In the genomic region with DNA sequence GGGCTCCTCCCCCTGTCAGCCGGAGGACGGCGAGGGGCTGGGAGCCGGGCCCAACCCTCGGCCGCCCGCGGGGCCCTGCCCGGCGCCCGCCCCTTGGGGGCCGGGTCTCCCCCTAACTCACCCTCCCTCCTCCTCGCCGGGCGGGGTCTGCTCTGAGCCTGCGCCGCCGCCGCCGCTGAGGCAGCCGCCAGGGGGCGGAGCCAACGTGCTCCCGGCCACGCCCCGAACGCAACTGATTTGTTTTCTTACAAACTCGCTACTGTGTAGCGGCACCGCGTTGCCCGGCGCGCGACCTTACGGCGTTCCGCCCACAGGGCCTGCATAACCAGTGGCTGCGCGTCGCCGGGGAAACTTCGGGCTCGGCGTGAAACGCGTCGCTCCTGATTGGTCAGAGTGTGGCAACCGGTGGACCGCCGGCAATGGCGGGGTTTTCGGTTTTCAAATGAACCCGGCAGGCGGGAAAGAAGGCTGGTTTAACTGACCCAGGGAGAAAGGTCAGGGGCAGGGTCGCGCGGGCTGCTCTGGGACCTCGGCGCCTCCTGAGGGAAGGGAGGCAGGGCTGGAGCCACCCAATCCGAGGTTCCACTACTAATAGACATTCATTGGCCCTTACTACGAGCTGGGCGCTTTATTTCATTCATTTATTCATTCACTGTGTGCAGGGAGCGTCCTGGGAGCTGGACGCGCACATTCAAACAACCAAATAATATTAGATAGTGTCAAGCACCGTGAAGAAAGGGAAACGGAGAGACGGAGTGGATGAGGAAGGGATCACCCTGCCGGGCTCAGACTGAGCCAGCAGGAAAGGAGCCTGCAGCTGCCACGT, we compare ENCODE assay signal across 1 cellular context.
TF ChIP-seq lines count a peak whose summit lies in the region.

A gene (minus strand): TSS at position 154 of the 826 bp plus-strand sequence. CDS start 326 bp downstream, outside the sequence.

TF ChIP-seq in HEK293, 187 proteins besides CTCF, POLR2A, EP300 and RAD21 (continued from another document and continues in another):
- TF ChIP-seq, protein P1, sequence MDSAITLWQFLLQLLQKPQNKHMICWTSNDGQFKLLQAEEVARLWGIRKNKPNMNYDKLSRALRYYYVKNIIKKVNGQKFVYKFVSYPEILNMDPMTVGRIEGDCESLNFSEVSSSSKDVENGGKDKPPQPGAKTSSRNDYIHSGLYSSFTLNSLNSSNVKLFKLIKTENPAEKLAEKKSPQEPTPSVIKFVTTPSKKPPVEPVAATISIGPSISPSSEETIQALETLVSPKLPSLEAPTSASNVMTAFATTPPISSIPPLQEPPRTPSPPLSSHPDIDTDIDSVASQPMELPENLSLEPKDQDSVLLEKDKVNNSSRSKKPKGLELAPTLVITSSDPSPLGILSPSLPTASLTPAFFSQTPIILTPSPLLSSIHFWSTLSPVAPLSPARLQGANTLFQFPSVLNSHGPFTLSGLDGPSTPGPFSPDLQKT (IDR thresholded peaks at IDR 0.05; ENCODE audit: borderline replicate concordance, low read depth, low read length), result no peak
- TF ChIP-seq TRIM28 (IDR thresholded peaks at IDR 0.05; ENCODE audit: borderline replicate concordance, low read length) (no peak), ZNF292 (tag by site-specific recombination; IDR thresholded peaks at IDR 0.05; ENCODE audit: borderline replicate concordance, low read depth) (no peak), ZNF366 (tag by site-specific recombination; conservative IDR thresholded peaks at IDR 0.05) (peak; percentile 84), ZNF266 (tag by site-specific recombination; IDR thresholded peaks at IDR 0.05; ENCODE audit: low read depth) (no peak), ZNF626 (tag by site-specific recombination; IDR thresholded peaks at IDR 0.05) (no peak), ZBTB17 (tag by site-specific recombination; IDR thresholded peaks at IDR 0.05) (peak; percentile 80), ZNF19 (tag by site-specific recombination; IDR thresholded peaks at IDR 0.05; ENCODE audit: low read depth) (no peak), ZNF571 (tag by site-specific recombination; IDR thresholded peaks at IDR 0.05) (no peak), ZNF549 (tag by site-specific recombination; IDR thresholded peaks at IDR 0.05) (no peak), ZNF155 (tag by site-specific recombination; IDR thresholded peaks at IDR 0.05) (no peak), EGR2 (tag by site-specific recombination; IDR thresholded peaks at IDR 0.05; ENCODE audit: low read depth) (0 out of 2 replicates have a peak, but pooled peaks have one; percentile 34), GFI1B (tag by site-specific recombination; IDR thresholded peaks at IDR 0.05) (no peak), ZNF776 (tag by site-specific recombination; IDR thresholded peaks at IDR 0.05; ENCODE audit: borderline replicate concordance) (no peak), ZBTB7A (tag by site-specific recombination; IDR thresholded peaks at IDR 0.05; ENCODE audit: low read depth) (peak; percentile 73; the same call in 1 of the 2 replicates), ZNF777 (tag by site-specific recombination; IDR thresholded peaks at IDR 0.05; ENCODE audit: borderline replicate concordance) (no peak), ZFP41 (tag by site-specific recombination; IDR thresholded peaks at IDR 0.05; ENCODE audit: borderline replicate concordance) (no peak), ZNF404 (tag by site-specific recombination; IDR thresholded peaks at IDR 0.05) (no peak), KLF1 (tag by site-specific recombination; IDR thresholded peaks at IDR 0.05) (peak; percentile 40; the same call in 1 of the 2 replicates), ZNF202 (tag by site-specific recombination; IDR thresholded peaks at IDR 0.05; ENCODE audit: borderline replicate concordance) (no peak), ZFP37 (tag by site-specific recombination; IDR thresholded peaks at IDR 0.05) (peak; percentile 37; the same call in 1 of the 2 replicates), ZBTB1 (tag by site-specific recombination; IDR thresholded peaks at IDR 0.05) (no peak), ZFP69B (tag by site-specific recombination; IDR thresholded peaks at IDR 0.05) (peak; percentile 40; the same call in 1 of the 2 replicates), GLIS2 (tag by site-specific recombination; IDR thresholded peaks at IDR 0.05) (no peak), SP7 (tag by site-specific recombination; IDR thresholded peaks at IDR 0.05) (peak; percentile 84), ZNF157 (tag by site-specific recombination; IDR thresholded peaks at IDR 0.05) (no peak), ZNF610 (tag by site-specific recombination; IDR thresholded peaks at IDR 0.05; ENCODE audit: borderline replicate concordance) (no peak; the same call in 1 of the 2 replicates), ZNF76 (tag by site-specific recombination; IDR thresholded peaks at IDR 0.05; ENCODE audit: borderline replicate concordance, low read depth) (peak; percentile 68; the same call in 1 of the 2 replicates), GLI2 (tag by site-specific recombination; IDR thresholded peaks at IDR 0.05; ENCODE audit: borderline replicate concordance, low read depth) (no peak), ZNF660 (tag by site-specific recombination; IDR thresholded peaks at IDR 0.05) (no peak), ZNF433 (tag by site-specific recombination; IDR thresholded peaks at IDR 0.05; ENCODE audit: low read depth) (no peak), ZNF623 (tag by site-specific recombination; IDR thresholded peaks at IDR 0.05) (no peak; the same call in 1 of the 2 replicates), MEIS1 (CRISPR knock-in tag; IDR thresholded peaks at IDR 0.05; ENCODE audit: borderline replicate concordance) (no peak)
- TF ChIP-seq, protein P2, sequence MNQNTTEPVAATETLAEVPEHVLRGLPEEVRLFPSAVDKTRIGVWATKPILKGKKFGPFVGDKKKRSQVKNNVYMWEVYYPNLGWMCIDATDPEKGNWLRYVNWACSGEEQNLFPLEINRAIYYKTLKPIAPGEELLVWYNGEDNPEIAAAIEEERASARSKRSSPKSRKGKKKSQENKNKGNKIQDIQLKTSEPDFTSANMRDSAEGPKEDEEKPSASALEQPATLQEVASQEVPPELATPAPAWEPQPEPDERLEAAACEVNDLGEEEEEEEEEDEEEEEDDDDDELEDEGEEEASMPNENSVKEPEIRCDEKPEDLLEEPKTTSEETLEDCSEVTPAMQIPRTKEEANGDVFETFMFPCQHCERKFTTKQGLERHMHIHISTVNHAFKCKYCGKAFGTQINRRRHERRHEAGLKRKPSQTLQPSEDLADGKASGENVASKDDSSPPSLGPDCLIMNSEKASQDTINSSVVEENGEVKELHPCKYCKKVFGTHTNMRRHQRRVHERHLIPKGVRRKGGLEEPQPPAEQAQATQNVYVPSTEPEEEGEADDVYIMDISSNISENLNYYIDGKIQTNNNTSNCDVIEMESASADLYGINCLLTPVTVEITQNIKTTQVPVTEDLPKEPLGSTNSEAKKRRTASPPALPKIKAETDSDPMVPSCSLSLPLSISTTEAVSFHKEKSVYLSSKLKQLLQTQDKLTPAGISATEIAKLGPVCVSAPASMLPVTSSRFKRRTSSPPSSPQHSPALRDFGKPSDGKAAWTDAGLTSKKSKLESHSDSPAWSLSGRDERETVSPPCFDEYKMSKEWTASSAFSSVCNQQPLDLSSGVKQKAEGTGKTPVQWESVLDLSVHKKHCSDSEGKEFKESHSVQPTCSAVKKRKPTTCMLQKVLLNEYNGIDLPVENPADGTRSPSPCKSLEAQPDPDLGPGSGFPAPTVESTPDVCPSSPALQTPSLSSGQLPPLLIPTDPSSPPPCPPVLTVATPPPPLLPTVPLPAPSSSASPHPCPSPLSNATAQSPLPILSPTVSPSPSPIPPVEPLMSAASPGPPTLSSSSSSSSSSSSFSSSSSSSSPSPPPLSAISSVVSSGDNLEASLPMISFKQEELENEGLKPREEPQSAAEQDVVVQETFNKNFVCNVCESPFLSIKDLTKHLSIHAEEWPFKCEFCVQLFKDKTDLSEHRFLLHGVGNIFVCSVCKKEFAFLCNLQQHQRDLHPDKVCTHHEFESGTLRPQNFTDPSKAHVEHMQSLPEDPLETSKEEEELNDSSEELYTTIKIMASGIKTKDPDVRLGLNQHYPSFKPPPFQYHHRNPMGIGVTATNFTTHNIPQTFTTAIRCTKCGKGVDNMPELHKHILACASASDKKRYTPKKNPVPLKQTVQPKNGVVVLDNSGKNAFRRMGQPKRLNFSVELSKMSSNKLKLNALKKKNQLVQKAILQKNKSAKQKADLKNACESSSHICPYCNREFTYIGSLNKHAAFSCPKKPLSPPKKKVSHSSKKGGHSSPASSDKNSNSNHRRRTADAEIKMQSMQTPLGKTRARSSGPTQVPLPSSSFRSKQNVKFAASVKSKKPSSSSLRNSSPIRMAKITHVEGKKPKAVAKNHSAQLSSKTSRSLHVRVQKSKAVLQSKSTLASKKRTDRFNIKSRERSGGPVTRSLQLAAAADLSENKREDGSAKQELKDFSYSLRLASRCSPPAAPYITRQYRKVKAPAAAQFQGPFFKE (tag by site-specific recombination; IDR thresholded peaks at IDR 0.05; ENCODE audit: borderline replicate concordance), result no peak
- TF ChIP-seq, protein P3, sequence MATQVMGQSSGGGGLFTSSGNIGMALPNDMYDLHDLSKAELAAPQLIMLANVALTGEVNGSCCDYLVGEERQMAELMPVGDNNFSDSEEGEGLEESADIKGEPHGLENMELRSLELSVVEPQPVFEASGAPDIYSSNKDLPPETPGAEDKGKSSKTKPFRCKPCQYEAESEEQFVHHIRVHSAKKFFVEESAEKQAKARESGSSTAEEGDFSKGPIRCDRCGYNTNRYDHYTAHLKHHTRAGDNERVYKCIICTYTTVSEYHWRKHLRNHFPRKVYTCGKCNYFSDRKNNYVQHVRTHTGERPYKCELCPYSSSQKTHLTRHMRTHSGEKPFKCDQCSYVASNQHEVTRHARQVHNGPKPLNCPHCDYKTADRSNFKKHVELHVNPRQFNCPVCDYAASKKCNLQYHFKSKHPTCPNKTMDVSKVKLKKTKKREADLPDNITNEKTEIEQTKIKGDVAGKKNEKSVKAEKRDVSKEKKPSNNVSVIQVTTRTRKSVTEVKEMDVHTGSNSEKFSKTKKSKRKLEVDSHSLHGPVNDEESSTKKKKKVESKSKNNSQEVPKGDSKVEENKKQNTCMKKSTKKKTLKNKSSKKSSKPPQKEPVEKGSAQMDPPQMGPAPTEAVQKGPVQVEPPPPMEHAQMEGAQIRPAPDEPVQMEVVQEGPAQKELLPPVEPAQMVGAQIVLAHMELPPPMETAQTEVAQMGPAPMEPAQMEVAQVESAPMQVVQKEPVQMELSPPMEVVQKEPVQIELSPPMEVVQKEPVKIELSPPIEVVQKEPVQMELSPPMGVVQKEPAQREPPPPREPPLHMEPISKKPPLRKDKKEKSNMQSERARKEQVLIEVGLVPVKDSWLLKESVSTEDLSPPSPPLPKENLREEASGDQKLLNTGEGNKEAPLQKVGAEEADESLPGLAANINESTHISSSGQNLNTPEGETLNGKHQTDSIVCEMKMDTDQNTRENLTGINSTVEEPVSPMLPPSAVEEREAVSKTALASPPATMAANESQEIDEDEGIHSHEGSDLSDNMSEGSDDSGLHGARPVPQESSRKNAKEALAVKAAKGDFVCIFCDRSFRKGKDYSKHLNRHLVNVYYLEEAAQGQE (tag by site-specific recombination; IDR thresholded peaks at IDR 0.05), result no peak
- TF ChIP-seq, protein P4, sequence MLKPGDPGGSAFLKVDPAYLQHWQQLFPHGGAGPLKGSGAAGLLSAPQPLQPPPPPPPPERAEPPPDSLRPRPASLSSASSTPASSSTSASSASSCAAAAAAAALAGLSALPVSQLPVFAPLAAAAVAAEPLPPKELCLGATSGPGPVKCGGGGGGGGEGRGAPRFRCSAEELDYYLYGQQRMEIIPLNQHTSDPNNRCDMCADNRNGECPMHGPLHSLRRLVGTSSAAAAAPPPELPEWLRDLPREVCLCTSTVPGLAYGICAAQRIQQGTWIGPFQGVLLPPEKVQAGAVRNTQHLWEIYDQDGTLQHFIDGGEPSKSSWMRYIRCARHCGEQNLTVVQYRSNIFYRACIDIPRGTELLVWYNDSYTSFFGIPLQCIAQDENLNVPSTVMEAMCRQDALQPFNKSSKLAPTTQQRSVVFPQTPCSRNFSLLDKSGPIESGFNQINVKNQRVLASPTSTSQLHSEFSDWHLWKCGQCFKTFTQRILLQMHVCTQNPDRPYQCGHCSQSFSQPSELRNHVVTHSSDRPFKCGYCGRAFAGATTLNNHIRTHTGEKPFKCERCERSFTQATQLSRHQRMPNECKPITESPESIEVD (tag by site-specific recombination; IDR thresholded peaks at IDR 0.05), result no peak
- TF ChIP-seq, protein P5, sequence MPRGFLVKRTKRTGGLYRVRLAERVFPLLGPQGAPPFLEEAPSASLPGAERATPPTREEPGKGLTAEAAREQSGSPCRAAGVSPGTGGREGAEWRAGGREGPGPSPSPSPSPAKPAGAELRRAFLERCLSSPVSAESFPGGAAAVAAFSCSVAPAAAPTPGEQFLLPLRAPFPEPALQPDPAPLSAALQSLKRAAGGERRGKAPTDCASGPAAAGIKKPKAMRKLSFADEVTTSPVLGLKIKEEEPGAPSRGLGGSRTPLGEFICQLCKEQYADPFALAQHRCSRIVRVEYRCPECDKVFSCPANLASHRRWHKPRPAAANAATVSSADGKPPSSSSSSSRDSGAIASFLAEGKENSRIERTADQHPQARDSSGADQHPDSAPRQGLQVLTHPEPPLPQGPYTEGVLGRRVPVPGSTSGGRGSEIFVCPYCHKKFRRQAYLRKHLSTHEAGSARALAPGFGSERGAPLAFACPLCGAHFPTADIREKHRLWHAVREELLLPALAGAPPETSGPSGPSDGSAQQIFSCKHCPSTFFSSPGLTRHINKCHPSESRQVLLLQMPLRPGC (tag by site-specific recombination; IDR thresholded peaks at IDR 0.05), result peak; percentile 84
- TF ChIP-seq, protein P6, sequence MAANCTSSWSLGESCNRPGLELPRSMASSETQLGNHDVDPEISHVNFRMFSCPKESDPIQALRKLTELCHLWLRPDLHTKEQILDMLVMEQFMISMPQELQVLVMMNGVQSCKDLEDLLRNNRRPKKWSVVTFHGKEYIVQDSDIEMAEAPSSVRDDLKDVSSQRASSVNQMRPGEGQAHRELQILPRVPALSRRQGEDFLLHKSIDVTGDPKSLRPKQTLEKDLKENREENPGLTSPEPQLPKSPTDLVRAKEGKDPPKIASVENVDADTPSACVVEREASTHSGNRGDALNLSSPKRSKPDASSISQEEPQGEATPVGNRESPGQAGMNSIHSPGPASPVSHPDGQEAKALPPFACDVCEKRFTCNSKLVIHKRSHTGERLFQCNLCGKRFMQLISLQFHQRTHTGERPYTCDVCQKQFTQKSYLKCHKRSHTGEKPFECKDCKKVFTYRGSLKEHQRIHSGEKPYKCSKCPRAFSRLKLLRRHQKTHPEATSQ (tag by site-specific recombination; IDR thresholded peaks at IDR 0.05), result no peak
